ENCODE assay signal across 28 cellular contexts in the genomic region with DNA sequence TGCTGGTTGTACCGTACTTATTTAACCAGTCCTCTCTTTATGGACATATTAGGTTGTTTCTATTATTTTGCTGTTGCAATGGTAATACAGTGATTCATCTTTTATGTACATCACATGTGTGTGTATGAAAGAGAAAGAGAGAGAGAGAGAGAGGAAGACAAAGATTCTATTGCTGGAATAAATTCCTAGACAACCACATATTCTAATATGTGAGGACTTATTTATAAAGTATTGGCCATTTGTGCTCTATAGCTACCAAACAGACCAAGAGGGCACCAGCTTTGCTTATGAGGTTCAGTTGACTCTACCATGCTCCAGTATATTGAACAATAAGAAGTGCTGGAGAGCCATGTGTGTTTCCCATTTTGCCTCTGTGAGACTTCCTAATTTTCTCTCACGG.
"Had no signal": no experiment of that assay in that cellular context is flagged by ENCODE, and none has a peak within 500 bp of the region (broad histone marks: within the 10 kb centered on the region; RNA-seq: fewer than 3 reads in every experiment).

No MANE protein-coding gene starts in this region.

- H3K4me3 ChIP-seq: left lung, lower lobe of right lung, neural progenitor cell, right atrium auricular region, right lobe of liver, smooth muscle cell, transverse colon, upper lobe of left lung, vagina had no signal

- FAIRE-seq: keratinocyte had no signal

- H3K4me1 ChIP-seq: left lung, lower lobe of right lung, parathyroid adenoma, right atrium auricular region, right lobe of liver, upper lobe of left lung, vagina had no signal

- H3K27ac ChIP-seq: left lung, lower lobe of right lung, neural progenitor cell, neutrophil, parathyroid adenoma, right atrium auricular region, right lobe of liver, transverse colon, upper lobe of left lung, vagina had no signal

- H3K9ac ChIP-seq: neural progenitor cell, parathyroid adenoma had no signal

- H3K36me3 ChIP-seq: left lung, lower lobe of right lung, neural progenitor cell, neutrophil, right atrium auricular region, right lobe of liver, transverse colon, upper lobe of left lung, vagina had no signal

- H3K27me3 ChIP-seq: left lung, neural progenitor cell, neutrophil, right atrium auricular region, right lobe of liver, transverse colon, upper lobe of left lung, vagina had no signal

- H3K4me2 ChIP-seq: smooth muscle cell had no signal

- H3K79me2 ChIP-seq: parathyroid adenoma had no signal

- DNase-seq: hippocampal formation; kidney glomerular epithelial cell; left colon; left lung; lower lobe of right lung; mammary epithelial cell; mesenchymal stem cell; naive B cell; natural killer cell; nephron progenitor cell; occipital lobe; right lobe of liver; stimulated activated CD4-positive, alpha-beta T cell treated with anti-CD3 and anti-CD28 coated beads, Interleukin-1b, Interleukin-23, amount 100 ng/mL, for 48 hours; stimulated activated CD4-positive, alpha-beta T cell treated with anti-CD3 and anti-CD28 coated beads, Interleukin-2, amount 100 ng/mL, for 48 hours; stimulated activated CD4-positive, alpha-beta T cell treated with anti-CD3 and anti-CD28 coated beads, Interleukin-4, amount 100 ng/mL, for 4 hours; stimulated activated CD8-positive, alpha-beta memory T cell treated with anti-CD3 and anti-CD28 coated beads, Interleukin-4, amount 100 ng/mL, for 48 hours; stimulated activated naive CD4-positive, alpha-beta T cell treated with Interleukin-2 at 50 U/mL for 16 hours; stimulated activated naive CD8-positive, alpha-beta T cell treated with anti-CD3 and anti-CD28 coated beads, Interleukin-15, amount 100 ng/mL, for 72 hours; substantia nigra; transverse colon; upper lobe of left lung had no signal
